Comparison of ENCODE assay signal across 17 cellular contexts in genomic region chr14:56351861-56352260, GRCh38.
DNase-seq lines count a peak whose midpoint lies in the region; ATAC-seq, FAIRE-seq and TF ChIP-seq lines count a peak whose summit lies in the region.
"Had no signal": no experiment of that assay in that cellular context is flagged by ENCODE, and none has a peak within 500 bp of the region (broad histone marks: within the 10 kb centered on the region; RNA-seq: fewer than 3 reads in every experiment).

No MANE protein-coding gene starts in this region.

- no peak for TF ChIP-seq RAD21 in A549 (conservative IDR thresholded peaks at IDR 0.05 in 1 of 2, IDR thresholded peaks at IDR 0.05 in 1 of 2)

- peak in 1 of 2 experiments; percentile 4 for DNase-seq in A549 (ENCODE audit: low read depth in 1 of 2, low spot score in 1 of 2)
- peak; percentile 90 for DNase-seq in HCEC 1CT
- peak; percentile 89 for DNase-seq in amniotic epithelial cell (ENCODE audit: low read depth)
- DNase-seq in foreskin keratinocyte = peak; percentile 44 to 81
- no peak for DNase-seq in activated CD4-positive, alpha-beta memory T cell treated with anti-CD3 and anti-CD28 coated beads, Interleukin-2, amount 10 ng/mL, durations not matched to agents 7 days and 5 days
- no peak for DNase-seq in NCI-H2081 treated with DMSO at 0.1 percent for 48 hours (lab: John Stamatoyannopoulos, UW)
- no peak for DNase-seq in D721Med (ENCODE audit: insufficient read length, low spot score)
- DNase-seq: activated CD4-positive, CD25-positive, alpha-beta regulatory T cell; activated naive CD8-positive, alpha-beta T cell treated with anti-CD3 and anti-CD28 coated beads, Interleukin-2, amount 50 U/mL, for 24 hours; activated T-cell treated with anti-CD3 and anti-CD28 coated beads for 4 hours; dermis blood vessel endothelial cell; midbrain; NCI-H1105; NCI-H226; occipital lobe had no signal

- H3K9me3 ChIP-seq in A549 = no peaks in the 10 kb centered on the region; the same call in 2 of the 3 replicates

- no peaks in the 10 kb centered on the region for H3K36me3 Mint-ChIP-seq in activated CD4-positive, alpha-beta memory T cell treated with anti-CD3 and anti-CD28 coated beads, Interleukin-2, amount 10 ng/mL, durations not matched to agents 7 days and 5 days (ENCODE audit: low read depth)

- TF ChIP-seq CTCF in A549 (IDR thresholded peaks at IDR 0.05) (no peak), foreskin keratinocyte (conservative IDR thresholded peaks at IDR 0.05) (no peak), D721Med (IDR thresholded peaks at IDR 0.05; ENCODE audit: insufficient read depth, missing control alignments) (no peak)

- H3K4me2 ChIP-seq in A549 = no peak overlapping the region

- no peaks in the 10 kb centered on the region for H3K4me1 Mint-ChIP-seq in activated CD4-positive, alpha-beta memory T cell treated with anti-CD3 and anti-CD28 coated beads, Interleukin-2, amount 10 ng/mL, durations not matched to agents 7 days and 5 days
- H3K4me1 Mint-ChIP-seq: activated naive CD8-positive, alpha-beta T cell treated with anti-CD3 and anti-CD28 coated beads, Interleukin-2, amount 50 U/mL, for 24 hours had no signal

- no peak for TF ChIP-seq POLR2A in A549 (IDR thresholded peaks at IDR 0.05; ENCODE audit: low read length)

- no peak overlapping the region for H3K4me3 Mint-ChIP-seq in activated CD4-positive, alpha-beta memory T cell treated with anti-CD3 and anti-CD28 coated beads, Interleukin-2, amount 10 ng/mL, durations not matched to agents 7 days and 5 days
- H3K4me3 Mint-ChIP-seq: activated naive CD8-positive, alpha-beta T cell treated with anti-CD3 and anti-CD28 coated beads, Interleukin-2, amount 50 U/mL, for 24 hours had no signal

- CTCF ChIA-PET in A549 (lab: Yijun Ruan, JAX) = interaction anchor here (1.0 to 1.2 kb wide), 3 partner anchors 11 to 914 kb away, joined by 4 read pairs; no protein-coding TSS in a partner anchor
- CTCF ChIA-PET in activated CD4-positive, alpha-beta memory T cell treated with anti-CD3 and anti-CD28 coated beads, Interleukin-2, amount 10 ng/mL, durations not matched to agents 7 days and 5 days (lab: Charles Lee) = no interaction called here

- 39% methylated on average over 4 of the region's 4 CpGs for WGBS in A549 (ENCODE audit: missing lambda C conversion rate)

- H3K4me1 ChIP-seq in A549 (no peaks in the 10 kb centered on the region), foreskin keratinocyte (no peaks in the 10 kb centered on the region)

- H3K27ac Mint-ChIP-seq in activated CD4-positive, alpha-beta memory T cell treated with anti-CD3 and anti-CD28 coated beads, Interleukin-2, amount 10 ng/mL, durations not matched to agents 7 days and 5 days = no peak overlapping the region
- H3K27ac Mint-ChIP-seq: activated naive CD8-positive, alpha-beta T cell treated with anti-CD3 and anti-CD28 coated beads, Interleukin-2, amount 50 U/mL, for 24 hours had no signal

- H3K27ac ChIP-seq in A549 = no peak overlapping the region
- H3K27ac ChIP-seq in foreskin keratinocyte = no peak overlapping the region

- TF ChIP-seq EP300 in A549 (IDR thresholded peaks at IDR 0.05) = no peak

- POLR2A ChIA-PET in A549 (lab: Yijun Ruan, JAX) = no interaction called here
- POLR2A ChIA-PET in activated CD4-positive, alpha-beta memory T cell treated with anti-CD3 and anti-CD28 coated beads, Interleukin-2, amount 10 ng/mL, durations not matched to agents 7 days and 5 days (lab: Charles Lee) = no interaction called here

- H3K27me3 ChIP-seq in foreskin keratinocyte = no peaks in the 10 kb centered on the region

- FAIRE-seq in A549 (lab: Jason Lieb, UNC) = no peak
- FAIRE-seq in D721Med (lab: Jason Lieb, UNC) = no peak
- FAIRE-seq: A204.1 had no signal

- H3K4me3 ChIP-seq in A549 = no peak overlapping the region

- H3K27me3 Mint-ChIP-seq in activated CD4-positive, alpha-beta memory T cell treated with anti-CD3 and anti-CD28 coated beads, Interleukin-2, amount 10 ng/mL, durations not matched to agents 7 days and 5 days = no peaks in the 10 kb centered on the region
- H3K27me3 Mint-ChIP-seq: activated naive CD8-positive, alpha-beta T cell treated with anti-CD3 and anti-CD28 coated beads, Interleukin-2, amount 50 U/mL, for 24 hours had no signal

- ATAC-seq in A549 = peak; percentile 19 to 24; a peak in 1 of 6 replicates
- ATAC-seq in foreskin keratinocyte = peak; percentile 77
- no peak for ATAC-seq in GM21529 (IDR thresholded peaks at IDR 0.05; ENCODE audit: unreplicated experiment)
- ATAC-seq: activated naive CD8-positive, alpha-beta T cell treated with anti-CD3 and anti-CD28 coated beads, Interleukin-2, amount 50 U/mL, for 24 hours had no signal

- no peaks in the 10 kb centered on the region for H3K9me3 Mint-ChIP-seq in activated CD4-positive, alpha-beta memory T cell treated with anti-CD3 and anti-CD28 coated beads, Interleukin-2, amount 10 ng/mL, durations not matched to agents 7 days and 5 days

TF ChIP-seq in A549, 52 proteins besides CTCF, POLR2A, EP300 and RAD21:
- TF ChIP-seq SREBF2 (IDR thresholded peaks at IDR 0.05) (no peak), HEYL (CRISPR knock-in tag; IDR thresholded peaks at IDR 0.05) (no peak), PHF8 (IDR thresholded peaks at IDR 0.05; ENCODE audit: borderline replicate concordance, low read depth) (no peak), ESRRA (IDR thresholded peaks at IDR 0.05; ENCODE audit: borderline replicate concordance, low read length) (no peak), FOSL2 (IDR thresholded peaks at IDR 0.05) (no peak), FOSL2 (CRISPR knock-in tag; IDR thresholded peaks at IDR 0.05) (no peak), TFCP2L1 (CRISPR knock-in tag; IDR thresholded peaks at IDR 0.05) (no peak), HDAC2 (IDR thresholded peaks at IDR 0.05) (no peak), HMGXB4 (CRISPR knock-in tag; IDR thresholded peaks at IDR 0.05; ENCODE audit: borderline replicate concordance) (no peak)
TF ChIP-seq in A549: peak in this region for 0.

Comparison
In these comparisons a context has a peak if more than half of its experiments do, and no peak if none do; other contexts are left out.
1. DNase-seq: peak in HCEC 1CT (single experiment), amniotic epithelial cell (single experiment) and foreskin keratinocyte (2 of 2); none in activated CD4-positive, alpha-beta memory T cell treated with anti-CD3 and anti-CD28 coated beads, Interleukin-2, amount 10 ng/mL, durations not matched to agents 7 days and 5 days (single experiment), NCI-H2081 treated with DMSO at 0.1 percent for 48 hours (single experiment) and D721Med (single experiment).